29 cellular contexts compared by ENCODE assay signal in genomic region chr1:162916407-162916806, GRCh38. TPM values are rescaled to one million over a fixed set of nuclear protein-coding genes. Genes with fewer than 3 reads are reported as not detected.
A peak's percentile ranks its signal among the peaks of the same experiment; 100 is the strongest.
DNase-seq lines count a peak whose midpoint lies in the region; ATAC-seq and TF ChIP-seq lines count a peak whose summit lies in the region.
"Had no signal": no experiment of that assay in that cellular context is flagged by ENCODE, and none has a peak within 500 bp of the region (broad histone marks: within the 10 kb centered on the region; RNA-seq: fewer than 3 reads in every experiment).

No MANE protein-coding gene starts in this region.

- no peak overlapping the region for H3K9ac ChIP-seq in mammary epithelial cell (ENCODE audit: insufficient read depth, low read length)
- H3K9ac ChIP-seq: KMS-11 had no signal

- in situ Hi-C loops in mammary epithelial cell (cut with MboI; ENCODE audit: low sequenced_read_pairs in 2 of 2): no loop called here

- peaks cover 8% of the 10 kb centered on the region for H3K9me3 ChIP-seq in mammary epithelial cell (replicated peaks; ENCODE audit: insufficient read depth, low read length)
- peaks cover 0 to 45% (median 4%) of the 10 kb centered on the region in 4 donors for H3K9me3 ChIP-seq in tibial nerve
- H3K9me3 ChIP-seq: A549 had no signal

- CTCF ChIA-PET in mammary epithelial cell (lab: Charles Lee; ENCODE audit: low non-redundant PET): no interaction called here
- CTCF ChIA-PET in WTC11 (lab: Charles Lee): interaction anchor here (1.6 kb wide), 1 partner anchor 38 kb away, joined by 3 read pairs; no protein-coding TSS in a partner anchor

- H3K79me2 ChIP-seq in ACC112 (ENCODE audit: control insufficient read depth, insufficient read depth, low read length, unreplicated experiment) (no peaks in the 10 kb centered on the region), mammary epithelial cell (ENCODE audit: insufficient read depth, low read length) (no peaks in the 10 kb centered on the region)

- no peak for TF ChIP-seq POLR2A in tibial nerve (IDR thresholded peaks at IDR 0.05)

- H3K27ac ChIP-seq in ACC112 (ENCODE audit: low read depth, low read length) (peak overlapping the region; percentile 47), mammary epithelial cell (ENCODE audit: insufficient read depth, low read depth, low read length) (peak overlapping the region; percentile 68), tibial nerve (no peak overlapping the region)
- H3K27ac ChIP-seq: A549, KMS-11, upper lobe of right lung had no signal

- H3K27me3 Mint-ChIP-seq in WTC11 (ENCODE audit: low read depth): peaks cover 2% of the 10 kb centered on the region; the same call in 1 of the 2 replicates
- H3K27me3 Mint-ChIP-seq: progenitor cell of endocrine pancreas had no signal

- no peaks in the 10 kb centered on the region for H4K20me1 ChIP-seq in mammary epithelial cell (ENCODE audit: insufficient read depth, low read length)

- POLR2A ChIA-PET in WTC11 (lab: Charles Lee): no interaction called here

- peak; percentile 54 for DNase-seq in HT1080 (ENCODE audit: low read depth)
- peak; percentile 73 for DNase-seq in mammary epithelial cell
- peak; percentile 57 for DNase-seq in fibroblast of villous mesenchyme (ENCODE audit: low read depth)
- no peak for DNase-seq in tibial nerve (ENCODE audit: low spot score in 2 of 2)
- DNase-seq in NCI-H82 (lab: John Stamatoyannopoulos, UW): no peak
- DNase-seq in WTC11 (ENCODE audit: low spot score): no peak
- DNase-seq in DMS53 treated with DMSO at 0.1 percent for 48 hours (lab: John Stamatoyannopoulos, UW; ENCODE audit: unreplicated experiment): no peak
- DNase-seq: activated CD4-positive, alpha-beta T cell treated with anti-CD3 and anti-CD28 coated beads, Interleukin-2, amount 50 U/mL, for 4 hours; activated effector memory CD4-positive, alpha-beta T cell treated with anti-CD3 and anti-CD28 coated beads, Interleukin-2, amount 50 U/mL, for 16 hours; cerebellar nuclear complex; DMS153; endodermal cell; left colon; midbrain; NCI-H1048; NCI-H2081; NCI-H524; SHP77 treated with DMSO at 0.1 percent for 48 hours; small intestine; stimulated activated CD4-positive, alpha-beta T cell treated with anti-CD3 and anti-CD28 coated beads, Interleukin-4, amount 100 ng/mL, for 1 hour; upper lobe of right lung had no signal

- no peak for ATAC-seq in WTC11
- ATAC-seq: A549, left colon, upper lobe of right lung had no signal

- H3K36me3 ChIP-seq in ACC112 (ENCODE audit: insufficient read depth, low read length) (no peaks in the 10 kb centered on the region), mammary epithelial cell (ENCODE audit: insufficient read depth, low read length) (no peaks in the 10 kb centered on the region), tibial nerve (no peaks in the 10 kb centered on the region)
- H3K36me3 ChIP-seq: upper lobe of right lung had no signal

- intact Hi-C loops in mammary epithelial cell (cut with micrococcal nuclease): no loop called here

- peaks cover 8% of the 10 kb centered on the region for H3K36me3 Mint-ChIP-seq in WTC11

- TF ChIP-seq EP300 in tibial nerve (IDR thresholded peaks at IDR 0.05): no peak

- no peaks in the 10 kb centered on the region for H3K27me3 ChIP-seq in ACC112 (ENCODE audit: insufficient read depth, low read length)
- no peaks in the 10 kb centered on the region for H3K27me3 ChIP-seq in mammary epithelial cell (ENCODE audit: insufficient read depth, low read length)
- no peaks in the 10 kb centered on the region for H3K27me3 ChIP-seq in tibial nerve
- H3K27me3 ChIP-seq: upper lobe of right lung had no signal

- dilution Hi-C loops in mammary epithelial cell (cut with HindIII; ENCODE audit: low sequenced_read_pairs): no loop called here

- H3K4me2 ChIP-seq in mammary epithelial cell (ENCODE audit: insufficient read depth, low read depth, low read length): peak overlapping the region; percentile 13
- H3K4me2 ChIP-seq: A549, KMS-11 had no signal

- H2AFZ ChIP-seq in ACC112 (ENCODE audit: low read length, unreplicated experiment): peak overlapping the region; percentile 64
- H2AFZ ChIP-seq in mammary epithelial cell (ENCODE audit: low read depth, low read length): no peak overlapping the region

- WGBS in mammary epithelial cell (ENCODE audit: low coverage, missing lambda C conversion rate): 7% methylated on average over 2 of the region's 2 CpGs
- 66 to 71% methylated on average over 2 of the region's 2 CpGs for WGBS in tibial nerve, 2 donors

- H3K4me3 Mint-ChIP-seq in WTC11: no peak overlapping the region
- H3K4me3 Mint-ChIP-seq: CD14-positive monocyte, endodermal cell had no signal

- H3K4me3 ChIP-seq in ACC112 (ENCODE audit: low read depth, low read length) (no peak overlapping the region), mammary epithelial cell (replicated peaks in 1 of 3; ENCODE audit: insufficient read depth in 1 of 3, low read depth in 2 of 3, low read length in 3 of 3) (no peak overlapping the region), fibroblast of villous mesenchyme (ENCODE audit: low read depth, low read length) (no peak overlapping the region), tibial nerve (no peak overlapping the region)
- H3K4me3 ChIP-seq: A549, upper lobe of right lung had no signal

- no TSS peak for BruUV-seq in mammary epithelial cell (replicated peaks; lab: Mats Ljungman, UMichigan)

- TF ChIP-seq CTCF in mammary epithelial cell (conservative IDR thresholded peaks at IDR 0.05 in 1 of 2, IDR thresholded peaks at IDR 0.05 in 1 of 2; ENCODE audit: extremely low read depth in 1 of 2, insufficient read depth in 1 of 2, low read depth in 1 of 2, low read length in 2 of 2) (no peak), fibroblast of villous mesenchyme (IDR thresholded peaks at IDR 0.05; ENCODE audit: insufficient read depth, low read depth, low read length) (no peak), tibial nerve (IDR thresholded peaks at IDR 0.05) (no peak), WTC11 (IDR thresholded peaks at IDR 0.05) (no peak)

- H3K9me3 Mint-ChIP-seq in WTC11: peaks cover 29% of the 10 kb centered on the region

- no peaks in the 10 kb centered on the region for H3K4me1 Mint-ChIP-seq in WTC11

- H3K4me1 ChIP-seq in ACC112 (ENCODE audit: control insufficient read depth, insufficient read depth, low read length, unreplicated experiment): peaks cover 13% of the 10 kb centered on the region
- peaks cover 25% of the 10 kb centered on the region for H3K4me1 ChIP-seq in mammary epithelial cell (ENCODE audit: insufficient read depth, low read length)
- H3K4me1 ChIP-seq in tibial nerve: no peaks in the 10 kb centered on the region
- H3K4me1 ChIP-seq: A549, upper lobe of right lung had no signal

- H3K27ac Mint-ChIP-seq in WTC11: no peak overlapping the region
- H3K27ac Mint-ChIP-seq: CD14-positive monocyte, endodermal cell, progenitor cell of endocrine pancreas had no signal

TF ChIP-seq in WTC11, 78 proteins besides CTCF, POLR2A, EP300 and RAD21 (continues in another document):
- TF ChIP-seq ZNF396 (CRISPR knock-in tag; IDR thresholded peaks at IDR 0.05; ENCODE audit: borderline replicate concordance): no peak
- TF ChIP-seq ZNF532 (CRISPR knock-in tag; IDR thresholded peaks at IDR 0.05; ENCODE audit: borderline replicate concordance): no peak
- no peak for TF ChIP-seq ZNF121 (CRISPR knock-in tag; IDR thresholded peaks at IDR 0.05)
- no peak for TF ChIP-seq FOXK1 (CRISPR knock-in tag; IDR thresholded peaks at IDR 0.05)
- no peak for TF ChIP-seq ZNF219 (CRISPR knock-in tag; IDR thresholded peaks at IDR 0.05; ENCODE audit: borderline replicate concordance)
- no peak for TF ChIP-seq GABPB1 (CRISPR knock-in tag; IDR thresholded peaks at IDR 0.05)
- no peak for TF ChIP-seq ZBTB21 (CRISPR knock-in tag; IDR thresholded peaks at IDR 0.05; ENCODE audit: borderline replicate concordance)

RNA-seq across cellular contexts. Expression of gene CCDC190, which starts 55.4 kb away (rescaled TPM):
- 0.19 TPM in 1 of 2 replicates, not detected in the other for total RNA-seq in HT1080 (2014; rRNA removed; shearing (Covaris generic))
- polyA plus RNA-seq in HT1080 (2015; cell fraction: cytosol; rRNA removed): 5.3 and 5.4 TPM in 2 replicates
- 6.9 and 8.5 TPM in 2 replicates for polyA plus RNA-seq in HT1080 (2015; cell fraction: nucleus; rRNA removed)
- under 1 TPM in 1 of 2 donors, not detected in 1; 0.33 TPM for total RNA-seq in mammary epithelial cell
- polyA plus RNA-seq in mammary epithelial cell: not detected
- polyA minus RNA-seq in mammary epithelial cell: not detected
- 0.43 TPM in 1 of 2 replicates, not detected in the other for total RNA-seq in fibroblast of villous mesenchyme
- 1 to 10 TPM in 1 of 4 donors, under 1 TPM in 1, not detected in 2; 0.66 to 1.3 TPM for total RNA-seq in tibial nerve
- not detected in 3 replicates for total RNA-seq in WTC11 (2021)
- total RNA-seq: endodermal cell; left colon; T-helper 1 cell treated with Interleukin-12 subunit alpha and Interleukin-12 subunit beta and Interleukin-4 antibody, amounts not matched to agents 30 ng/mL and 1 ng/mL, for 36 hours; upper lobe of right lung had no signal
- polyA plus RNA-seq: A549, adipose tissue, CD14-positive monocyte, neural cell, small intestine had no signal

Comparison
In these comparisons a context has a peak if more than half of its experiments do, and no peak if none do; other contexts are left out.
1. H3K27ac ChIP-seq: peak in ACC112 (single experiment) and mammary epithelial cell (single experiment); none in tibial nerve (0 of 4).
2. DNase-seq: peak in HT1080 (single experiment), mammary epithelial cell (single experiment) and fibroblast of villous mesenchyme (single experiment); none in tibial nerve (0 of 2), NCI-H82 (single experiment), WTC11 (single experiment) and DMS53 treated with DMSO at 0.1 percent for 48 hours (single experiment).